Comparison of ENCODE assay signal across 15 cellular contexts in the genomic region with DNA sequence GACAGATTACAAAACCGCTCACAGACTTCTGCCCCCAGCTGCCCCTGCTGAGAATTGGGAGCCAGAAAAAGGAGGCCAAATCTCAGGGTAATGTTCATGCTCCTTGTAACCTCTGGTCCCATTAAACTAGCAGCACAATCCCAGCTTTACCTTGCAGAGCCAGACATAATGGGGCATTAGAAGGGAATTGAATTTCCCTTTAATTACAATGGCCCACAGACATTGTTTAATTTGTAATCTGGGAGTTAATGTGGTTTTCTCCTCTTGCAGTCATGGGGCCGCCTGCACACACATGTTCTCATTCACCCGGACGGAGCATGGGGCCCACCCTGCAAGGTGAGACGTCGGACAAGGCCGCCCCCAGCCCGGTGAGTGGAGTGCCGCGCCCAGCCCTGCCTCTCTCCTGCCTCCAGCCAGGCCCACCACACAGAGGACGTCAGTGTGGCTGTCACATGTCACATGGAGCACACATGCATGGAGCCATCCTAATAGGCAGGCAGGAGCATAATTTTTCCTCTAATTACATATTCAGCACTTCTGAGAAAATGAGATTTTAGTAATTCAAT.
DNase-seq lines count a peak whose midpoint lies in the region; ATAC-seq and TF ChIP-seq lines count a peak whose summit lies in the region.
"Had no signal": no experiment of that assay in that cellular context is flagged by ENCODE, and none has a peak within 500 bp of the region (broad histone marks: within the 10 kb centered on the region; RNA-seq: fewer than 3 reads in every experiment).

No MANE protein-coding gene starts in this region.

- H3K36me3 Mint-ChIP-seq in neural crest cell (ENCODE audit: low read depth) = no peaks in the 10 kb centered on the region
- H3K36me3 Mint-ChIP-seq: CD8-positive, alpha-beta memory T cell had no signal

- no peaks in the 10 kb centered on the region for H4K20me1 ChIP-seq in BLaER1

- no peak overlapping the region for H3K4me3 Mint-ChIP-seq in neural crest cell
- H3K4me3 Mint-ChIP-seq: CD8-positive, alpha-beta memory T cell; GM23338 had no signal

- peak overlapping the region; percentile 53 for H3K4me3 ChIP-seq in BLaER1
- no peak overlapping the region for H3K4me3 ChIP-seq in effector memory CD4-positive, alpha-beta T cell (ENCODE audit: insufficient read depth, low read depth, low read length, poor library complexity, severe bottlenecking)
- H3K4me3 ChIP-seq: GM23338, Peyer's patch had no signal

- H3K9me3 ChIP-seq in BLaER1 = no peaks in the 10 kb centered on the region
- no peaks in the 10 kb centered on the region for H3K9me3 ChIP-seq in effector memory CD4-positive, alpha-beta T cell (ENCODE audit: control insufficient read depth, low read length)
- H3K9me3 ChIP-seq: Peyer's patch had no signal

- no peak for TF ChIP-seq CTCF in neural crest cell (conservative IDR thresholded peaks at IDR 0.05)

- H3K9ac ChIP-seq in BLaER1 = peak overlapping the region; percentile 72

- peak; percentile 26 for DNase-seq in NCI-H748 (lab: John Stamatoyannopoulos, UW; ENCODE audit: unreplicated experiment)
- DNase-seq in NCI-H748 treated with DMSO at 0.1 percent for 48 hours (lab: John Stamatoyannopoulos, UW) = no peak
- DNase-seq in neural crest cell (ENCODE audit: low read depth, low spot score) = no peak
- no peak for DNase-seq in effector memory CD4-positive, alpha-beta T cell
- no peak for DNase-seq in OCI-M1 (lab: John Stamatoyannopoulos, UW)
- DNase-seq: NCI-H1092 treated with DMSO at 0.1 percent for 48 hours, NCI-H1694, NCI-H2081 treated with DMSO at 0.1 percent for 48 hours, NCI-H524, Peyer's patch had no signal

- H3K36me3 ChIP-seq in BLaER1 = no peaks in the 10 kb centered on the region
- no peaks in the 10 kb centered on the region for H3K36me3 ChIP-seq in effector memory CD4-positive, alpha-beta T cell (ENCODE audit: control insufficient read depth, insufficient read depth, low read length)
- H3K36me3 ChIP-seq: Peyer's patch had no signal

- no peaks in the 10 kb centered on the region for H3K27me3 Mint-ChIP-seq in neural crest cell (ENCODE audit: low read depth)

- peaks cover 71% of the 10 kb centered on the region for H3K4me1 ChIP-seq in BLaER1
- no peaks in the 10 kb centered on the region for H3K4me1 ChIP-seq in effector memory CD4-positive, alpha-beta T cell (ENCODE audit: control insufficient read depth, insufficient read depth, low read length, poor library complexity, severe bottlenecking)
- H3K4me1 ChIP-seq: Peyer's patch had no signal

- H3K27ac ChIP-seq in BLaER1 = peak overlapping the region; percentile 92
- H3K27ac ChIP-seq in effector memory CD4-positive, alpha-beta T cell (ENCODE audit: insufficient read depth, low read length, poor library complexity, severe bottlenecking) = no peak overlapping the region
- H3K27ac ChIP-seq: Peyer's patch had no signal

- peak overlapping the region; percentile 57 for H3K27ac Mint-ChIP-seq in neural crest cell (ENCODE audit: unreplicated experiment)
- H3K27ac Mint-ChIP-seq: GM23338 had no signal

- H3K4me2 ChIP-seq in BLaER1 = peak overlapping the region; percentile 81
- H3K4me2 ChIP-seq: GM23338 had no signal

- ATAC-seq in SK-N-SH treated with all-trans-retinoic acid at 6 μM for 48 hours = no peak; the same call in 2 of the 3 replicates
- ATAC-seq: GM23338, HCT116 had no signal

- H3K27me3 ChIP-seq in BLaER1 = peaks cover under 1% of the 10 kb centered on the region; the same call in 1 of the 2 replicates
- no peaks in the 10 kb centered on the region for H3K27me3 ChIP-seq in effector memory CD4-positive, alpha-beta T cell (replicated peaks; ENCODE audit: control insufficient read depth, insufficient read depth, low read length, poor library complexity, severe bottlenecking)
- H3K27me3 ChIP-seq: Peyer's patch had no signal

- peaks cover 5% of the 10 kb centered on the region for H3K4me1 Mint-ChIP-seq in neural crest cell
- H3K4me1 Mint-ChIP-seq: CD8-positive, alpha-beta memory T cell had no signal

- no peaks in the 10 kb centered on the region for H3K9me3 Mint-ChIP-seq in neural crest cell
- H3K9me3 Mint-ChIP-seq: CD8-positive, alpha-beta memory T cell; GM23338 had no signal

TF ChIP-seq in SK-N-SH treated with all-trans-retinoic acid at 6 μM for 48 hours, 23 proteins besides CTCF, POLR2A, EP300 and RAD21 (continues in another document):
- TF ChIP-seq POU6F1 (CRISPR knock-in tag; IDR thresholded peaks at IDR 0.05; ENCODE audit: borderline replicate concordance, low read depth) = no peak
- no peak for TF ChIP-seq BACH2 (CRISPR knock-in tag; IDR thresholded peaks at IDR 0.05; ENCODE audit: borderline replicate concordance)
- TF ChIP-seq CSDC2 (CRISPR knock-in tag; IDR thresholded peaks at IDR 0.05) = no peak
- no peak for TF ChIP-seq TOX (CRISPR knock-in tag; IDR thresholded peaks at IDR 0.05; ENCODE audit: borderline replicate concordance)
- no peak for TF ChIP-seq ZFP3 (CRISPR knock-in tag; IDR thresholded peaks at IDR 0.05)
- no peak for TF ChIP-seq ZNF8 (CRISPR knock-in tag; IDR thresholded peaks at IDR 0.05)
- TF ChIP-seq PATZ1 (CRISPR knock-in tag; IDR thresholded peaks at IDR 0.05; ENCODE audit: borderline replicate concordance) = no peak
- TF ChIP-seq, protein P1, sequence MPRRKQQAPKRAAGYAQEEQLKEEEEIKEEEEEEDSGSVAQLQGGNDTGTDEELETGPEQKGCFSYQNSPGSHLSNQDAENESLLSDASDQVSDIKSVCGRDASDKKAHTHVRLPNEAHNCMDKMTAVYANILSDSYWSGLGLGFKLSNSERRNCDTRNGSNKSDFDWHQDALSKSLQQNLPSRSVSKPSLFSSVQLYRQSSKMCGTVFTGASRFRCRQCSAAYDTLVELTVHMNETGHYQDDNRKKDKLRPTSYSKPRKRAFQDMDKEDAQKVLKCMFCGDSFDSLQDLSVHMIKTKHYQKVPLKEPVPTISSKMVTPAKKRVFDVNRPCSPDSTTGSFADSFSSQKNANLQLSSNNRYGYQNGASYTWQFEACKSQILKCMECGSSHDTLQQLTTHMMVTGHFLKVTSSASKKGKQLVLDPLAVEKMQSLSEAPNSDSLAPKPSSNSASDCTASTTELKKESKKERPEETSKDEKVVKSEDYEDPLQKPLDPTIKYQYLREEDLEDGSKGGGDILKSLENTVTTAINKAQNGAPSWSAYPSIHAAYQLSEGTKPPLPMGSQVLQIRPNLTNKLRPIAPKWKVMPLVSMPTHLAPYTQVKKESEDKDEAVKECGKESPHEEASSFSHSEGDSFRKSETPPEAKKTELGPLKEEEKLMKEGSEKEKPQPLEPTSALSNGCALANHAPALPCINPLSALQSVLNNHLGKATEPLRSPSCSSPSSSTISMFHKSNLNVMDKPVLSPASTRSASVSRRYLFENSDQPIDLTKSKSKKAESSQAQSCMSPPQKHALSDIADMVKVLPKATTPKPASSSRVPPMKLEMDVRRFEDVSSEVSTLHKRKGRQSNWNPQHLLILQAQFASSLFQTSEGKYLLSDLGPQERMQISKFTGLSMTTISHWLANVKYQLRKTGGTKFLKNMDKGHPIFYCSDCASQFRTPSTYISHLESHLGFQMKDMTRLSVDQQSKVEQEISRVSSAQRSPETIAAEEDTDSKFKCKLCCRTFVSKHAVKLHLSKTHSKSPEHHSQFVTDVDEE (CRISPR knock-in tag; IDR thresholded peaks at IDR 0.05) = 0 out of 2 replicates have a peak, but pooled peaks have one; percentile 21
- no peak for TF ChIP-seq ISL1 (CRISPR knock-in tag; IDR thresholded peaks at IDR 0.05)
- no peak for TF ChIP-seq SNAI2 (CRISPR knock-in tag; IDR thresholded peaks at IDR 0.05)
- TF ChIP-seq ZNF565 (CRISPR knock-in tag; conservative IDR thresholded peaks at IDR 0.05; ENCODE audit: low read depth) = no peak
- TF ChIP-seq CREB5 (CRISPR knock-in tag; IDR thresholded peaks at IDR 0.05; ENCODE audit: low read depth) = no peak
